Comparison of ENCODE assay signal across 21 cellular contexts in the genomic region with DNA sequence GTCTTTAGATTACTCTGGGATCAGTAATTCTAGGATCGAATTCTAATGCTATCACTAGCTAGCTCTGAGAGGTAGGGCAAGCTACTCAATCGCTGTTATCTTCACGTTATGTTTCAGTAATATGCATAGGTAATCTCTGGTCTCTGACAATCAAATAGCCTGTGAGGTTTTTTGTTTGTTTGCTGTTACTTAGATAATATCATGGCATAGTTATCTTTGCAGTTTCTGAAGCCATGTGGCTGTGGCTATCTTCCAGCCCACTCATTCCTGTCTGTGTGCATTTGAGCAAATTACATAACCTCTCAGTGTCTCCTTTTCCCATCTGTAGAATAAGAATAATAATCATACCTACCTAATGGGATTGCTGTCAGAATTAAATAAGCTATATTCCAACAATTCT.
A peak's percentile ranks its signal among the peaks of the same experiment; 100 is the strongest.
DNase-seq lines count a peak whose midpoint lies in the region; ATAC-seq and TF ChIP-seq lines count a peak whose summit lies in the region.
"Had no signal": no experiment of that assay in that cellular context is flagged by ENCODE, and none has a peak within 500 bp of the region (broad histone marks: within the 10 kb centered on the region; RNA-seq: fewer than 3 reads in every experiment).

No MANE protein-coding gene starts in this region.

- H3K27ac Mint-ChIP-seq in activated CD8-positive, alpha-beta T cell treated with anti-CD3 and anti-CD28 coated beads for 36 hours, result no peak overlapping the region
- H3K27ac Mint-ChIP-seq: HFFc6 had no signal

- H3K4me3 ChIP-seq in dorsolateral prefrontal cortex, result no peak overlapping the region
- H3K4me3 ChIP-seq: SJCRH30 had no signal

- no peak for ATAC-seq in activated CD8-positive, alpha-beta T cell treated with anti-CD3 and anti-CD28 coated beads for 36 hours
- no peak for ATAC-seq in HG03354 (IDR thresholded peaks at IDR 0.05; ENCODE audit: poor library complexity, severe bottlenecking, unreplicated experiment)
- ATAC-seq: HepG2, PC-3 had no signal

- intact Hi-C loops in dorsolateral prefrontal cortex (cut with DNase I), result no loop called here
- intact Hi-C loops in activated CD8-positive, alpha-beta T cell treated with anti-CD3 and anti-CD28 coated beads for 36 hours (cut with micrococcal nuclease), result no loop called here

- in situ Hi-C loops in G401 (cut with HindIII; ENCODE audit: low sequenced_read_pairs), result no loop called here

- H3K9me3 Mint-ChIP-seq in activated CD8-positive, alpha-beta T cell treated with anti-CD3 and anti-CD28 coated beads for 36 hours, result no peaks in the 10 kb centered on the region
- H3K9me3 Mint-ChIP-seq: HFFc6 had no signal

- no peaks in the 10 kb centered on the region for H3K27me3 ChIP-seq in dorsolateral prefrontal cortex
- H3K27me3 ChIP-seq: SJCRH30 had no signal

- no peak overlapping the region for H3K4me3 Mint-ChIP-seq in activated CD8-positive, alpha-beta T cell treated with anti-CD3 and anti-CD28 coated beads for 36 hours
- H3K4me3 Mint-ChIP-seq: HFFc6 had no signal

- no peaks in the 10 kb centered on the region for H3K4me1 Mint-ChIP-seq in activated CD8-positive, alpha-beta T cell treated with anti-CD3 and anti-CD28 coated beads for 36 hours (ENCODE audit: low read depth)

- no peak for TF ChIP-seq CTCF in dorsolateral prefrontal cortex (IDR thresholded peaks at IDR 0.05 in 54 of 56, conservative IDR thresholded peaks at IDR 0.05 in 2 of 56; ENCODE audit: low read depth in 1 of 56, partially characterized antibody in 56 of 56)
- no peak for TF ChIP-seq CTCF in activated CD8-positive, alpha-beta T cell treated with anti-CD3 and anti-CD28 coated beads for 36 hours (IDR thresholded peaks at IDR 0.05)

- peak; percentile 23 for DNase-seq in G401 (ENCODE audit: low spot score)
- peak; percentile 30 for DNase-seq in NCI-H69 (lab: John Stamatoyannopoulos, UW)
- peak; percentile 45 for DNase-seq in amniotic epithelial cell (ENCODE audit: low read depth)
- DNase-seq in dorsolateral prefrontal cortex, result peak in 1 of 10 donors; percentile 18
- DNase-seq in activated CD8-positive, alpha-beta T cell treated with anti-CD3 and anti-CD28 coated beads for 36 hours, result no peak
- DNase-seq in mucosa of gallbladder (ENCODE audit: low spot score), result no peak
- DNase-seq: C1 segment of cervical spinal cord, DMS79 treated with DMSO at 0.1 percent for 48 hours, HFFc6, MM.1S, NCI-H1092, NCI-H1436 treated with DMSO at 0.1 percent for 48 hours, NCI-H2029 treated with DMSO at 0.1 percent for 48 hours, NCI-H510A, NCI-H82, PC-3, SJCRH30, SW 1271 had no signal

- no peaks in the 10 kb centered on the region for H3K27me3 Mint-ChIP-seq in activated CD8-positive, alpha-beta T cell treated with anti-CD3 and anti-CD28 coated beads for 36 hours

- POLR2A ChIA-PET in activated CD8-positive, alpha-beta T cell treated with anti-CD3 and anti-CD28 coated beads for 36 hours (lab: Charles Lee), result no interaction called here

- CTCF ChIA-PET in activated CD8-positive, alpha-beta T cell treated with anti-CD3 and anti-CD28 coated beads for 36 hours (lab: Charles Lee), result no interaction called here

- H3K36me3 Mint-ChIP-seq in activated CD8-positive, alpha-beta T cell treated with anti-CD3 and anti-CD28 coated beads for 36 hours (ENCODE audit: low read depth), result no peaks in the 10 kb centered on the region

- H3K27ac ChIP-seq in dorsolateral prefrontal cortex, result peak overlapping the region in 31 of 59 donors; percentile 0 to 59 (median 24)
- H3K27ac ChIP-seq: RWPE1, SJCRH30 had no signal

Comparison
In these comparisons a context has a peak if more than half of its experiments do, and no peak if none do; other contexts are left out.
1. DNase-seq: peak in G401 (single experiment), NCI-H69 (single experiment) and amniotic epithelial cell (single experiment); none in activated CD8-positive, alpha-beta T cell treated with anti-CD3 and anti-CD28 coated beads for 36 hours (single experiment) and mucosa of gallbladder (single experiment).